22 cellular contexts compared by ENCODE assay signal in the genomic region with DNA sequence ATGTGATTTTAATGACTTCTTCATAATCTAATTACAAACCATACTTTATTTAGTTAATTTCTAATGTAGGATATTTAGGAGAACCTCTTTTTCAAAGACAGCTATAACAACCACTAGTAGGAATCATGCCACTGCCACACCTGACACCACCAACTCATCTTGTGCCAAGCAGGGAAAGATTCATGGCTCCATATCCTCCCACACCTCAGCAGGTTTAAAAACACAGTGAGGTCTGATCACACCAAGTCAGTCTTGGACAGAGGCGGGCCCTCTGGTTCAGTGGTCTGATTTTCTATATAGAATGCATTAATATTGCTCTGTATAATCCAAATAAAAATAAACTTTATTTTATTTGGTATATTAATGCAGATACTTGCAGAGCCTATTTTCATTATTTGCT.
"Had no signal": no experiment of that assay in that cellular context is flagged by ENCODE, and none has a peak within 500 bp of the region (broad histone marks: within the 10 kb centered on the region; RNA-seq: fewer than 3 reads in every experiment).

No MANE protein-coding gene starts in this region.

- H3K9me3 ChIP-seq: lower lobe of right lung, ovary, sigmoid colon, spleen, suprapubic skin, thoracic aorta, tibial artery, upper lobe of right lung had no signal

- H3K4me1 Mint-ChIP-seq: naive B cell; natural killer cell; stimulated activated effector memory CD8-positive, alpha-beta T cell treated with anti-CD3 and anti-CD28 coated beads, Interleukin-12 subunit alpha, Interleukin-12 subunit beta, amount 100 ng/mL, for 72 hours had no signal

- ATAC-seq: left colon; lower lobe of right lung; natural killer cell; stimulated activated effector memory CD8-positive, alpha-beta T cell treated with anti-CD3 and anti-CD28 coated beads, Interleukin-12 subunit alpha, Interleukin-12 subunit beta, amount 100 ng/mL, for 72 hours had no signal

- H3K4me3 Mint-ChIP-seq: naive B cell; natural killer cell; stimulated activated effector memory CD8-positive, alpha-beta T cell treated with anti-CD3 and anti-CD28 coated beads, Interleukin-12 subunit alpha, Interleukin-12 subunit beta, amount 100 ng/mL, for 72 hours; stimulated activated naive CD8-positive, alpha-beta T cell treated with anti-CD3 and anti-CD28 coated beads, Interleukin-15, Interleukin-2, amounts not matched to agents 100 ng/mL and 50 ng/mL, for 24 hours had no signal

- H3K9me3 Mint-ChIP-seq: naive B cell; stimulated activated effector memory CD8-positive, alpha-beta T cell treated with anti-CD3 and anti-CD28 coated beads, Interleukin-12 subunit alpha, Interleukin-12 subunit beta, amount 100 ng/mL, for 72 hours; stimulated activated naive CD8-positive, alpha-beta T cell treated with anti-CD3 and anti-CD28 coated beads, Interleukin-15, Interleukin-2, amounts not matched to agents 100 ng/mL and 50 ng/mL, for 24 hours had no signal

- DNase-seq: hippocampal formation; kidney glomerular epithelial cell; left colon; lower lobe of right lung; mammary epithelial cell; mesenchymal stem cell; naive B cell; natural killer cell; ovary; sigmoid colon; small intestine; spleen; stimulated activated CD4-positive, alpha-beta T cell treated with anti-CD3 and anti-CD28 coated beads, Interleukin-4, amount 100 ng/mL, for 24 hours; stimulated activated naive CD4-positive, alpha-beta T cell; tibial artery; trophoblast cell; upper lobe of right lung had no signal

- H3K27ac ChIP-seq: lower lobe of right lung, ovary, sigmoid colon, spleen, suprapubic skin, thoracic aorta, tibial artery, upper lobe of right lung had no signal

- H3K36me3 Mint-ChIP-seq: naive B cell; natural killer cell; stimulated activated effector memory CD8-positive, alpha-beta T cell treated with anti-CD3 and anti-CD28 coated beads, Interleukin-12 subunit alpha, Interleukin-12 subunit beta, amount 100 ng/mL, for 72 hours had no signal

- H3K4me3 ChIP-seq: lower lobe of right lung, ovary, sigmoid colon, spleen, suprapubic skin, thoracic aorta, tibial artery, upper lobe of right lung had no signal

- H3K4me1 ChIP-seq: lower lobe of right lung, sigmoid colon, spleen, suprapubic skin, tibial artery, upper lobe of right lung had no signal

- H3K27ac Mint-ChIP-seq: naive B cell; natural killer cell; progenitor cell of endocrine pancreas; stimulated activated effector memory CD8-positive, alpha-beta T cell treated with anti-CD3 and anti-CD28 coated beads, Interleukin-12 subunit alpha, Interleukin-12 subunit beta, amount 100 ng/mL, for 72 hours; stimulated activated naive CD8-positive, alpha-beta T cell treated with anti-CD3 and anti-CD28 coated beads, Interleukin-15, Interleukin-2, amounts not matched to agents 100 ng/mL and 50 ng/mL, for 24 hours had no signal

- H3K27me3 ChIP-seq: ovary, sigmoid colon, spleen, suprapubic skin, tibial artery, upper lobe of right lung had no signal

- H3K36me3 ChIP-seq: lower lobe of right lung, ovary, sigmoid colon, spleen, suprapubic skin, thoracic aorta, tibial artery, upper lobe of right lung had no signal

- H3K27me3 Mint-ChIP-seq: progenitor cell of endocrine pancreas; stimulated activated naive CD8-positive, alpha-beta T cell treated with anti-CD3 and anti-CD28 coated beads, Interleukin-15, Interleukin-2, amounts not matched to agents 100 ng/mL and 50 ng/mL, for 24 hours had no signal
